ENCODE assay signal across 8 cellular contexts in genomic region chr5:43602456-43602817, GRCh38. TPM values are rescaled to one million over a fixed set of nuclear protein-coding genes. Genes with fewer than 3 reads are reported as not detected.
A peak's percentile ranks its signal among the peaks of the same experiment; 100 is the strongest.
DNase-seq lines count a peak whose midpoint lies in the region; ATAC-seq and TF ChIP-seq lines count a peak whose summit lies in the region.

No MANE protein-coding gene starts in this region.

- H3K4me3 Mint-ChIP-seq in progenitor cell of endocrine pancreas (ENCODE audit: low read depth), result peak overlapping the region; percentile 88

- CTCF ChIA-PET in BJ (lab: Yijun Ruan, JAX), result interaction anchor here (0.9 kb wide), 1 partner anchor 27 kb away, joined by 3 read pairs; no protein-coding TSS in a partner anchor

- peak overlapping the region; percentile 98 for H3K27ac Mint-ChIP-seq in progenitor cell of endocrine pancreas

- no peaks in the 10 kb centered on the region for H3K27me3 Mint-ChIP-seq in progenitor cell of endocrine pancreas

- peak overlapping the region; percentile 86 for H3K9ac ChIP-seq in HUES64 (ENCODE audit: low read depth, low read length)

- no peaks in the 10 kb centered on the region for H3K9me3 ChIP-seq in HUES64 (ENCODE audit: insufficient read depth, low read depth, low read length)

- peak overlapping the region; percentile 56 for H3K27ac ChIP-seq in HUES64 (ENCODE audit: low read depth, low read length)
- peak overlapping the region; percentile 76 for H3K27ac ChIP-seq in angular gyrus (ENCODE audit: low read depth, low read length)

- no peaks in the 10 kb centered on the region for H3K27me3 ChIP-seq in BJ (ENCODE audit: control insufficient read depth, insufficient read depth, low read length)
- peaks cover 16% of the 10 kb centered on the region for H3K27me3 ChIP-seq in HUES64 (ENCODE audit: insufficient read depth, low read length)

- POLR2A ChIA-PET in BJ (lab: Charles Lee), result interaction anchor here (0.7 kb wide), 1 partner anchor 43 kb away, joined by 17 read pairs; no protein-coding TSS in a partner anchor

- intact Hi-C loops in left cardiac atrium (cut with DNase I), result loop anchor here in 1 of 2 donors (5.0 kb wide), 1 partner anchor 45 kb away; the partner anchor contains the start of gene PAIP1

- peak; percentile 28 for ATAC-seq in GM18909 (IDR thresholded peaks at IDR 0.05; ENCODE audit: poor library complexity, unreplicated experiment)
- ATAC-seq in left cardiac atrium, result peak; percentile 27 to 48

- peaks cover 25% of the 10 kb centered on the region for H3K4me1 Mint-ChIP-seq in progenitor cell of endocrine pancreas (ENCODE audit: low read depth)

- peaks cover 12% of the 10 kb centered on the region for H3K4me1 ChIP-seq in HUES64 (ENCODE audit: insufficient read depth, low read length)

- H3K36me3 ChIP-seq in BJ (ENCODE audit: control insufficient read depth, insufficient read depth, low read length), result no peaks in the 10 kb centered on the region
- no peaks in the 10 kb centered on the region for H3K36me3 ChIP-seq in HUES64 (ENCODE audit: insufficient read depth, low read length)

- H3K4me3 ChIP-seq in BJ (ENCODE audit: low read depth, low read length) (peak overlapping the region; percentile 76), HUES64 (ENCODE audit: low read length) (peak overlapping the region; percentile 69)

- DNase-seq in BJ (ENCODE audit: low read depth), result no peak
- peak; percentile 76 for DNase-seq in OCI-M1 (lab: John Stamatoyannopoulos, UW)
- peak; percentile 33 for DNase-seq in left cardiac atrium
- DNase-seq in progenitor cell of endocrine pancreas (ENCODE audit: low spot score, unreplicated experiment), result peak; percentile 13
- DNase-seq in mesenteric fat pad (ENCODE audit: low spot score), result no peak

- H3K9me3 Mint-ChIP-seq in progenitor cell of endocrine pancreas (ENCODE audit: low read depth), result peaks cover 12% of the 10 kb centered on the region

- TF ChIP-seq CTCF in BJ (IDR thresholded peaks at IDR 0.05; ENCODE audit: insufficient read depth, low read depth, low read length) (no peak), progenitor cell of endocrine pancreas (IDR thresholded peaks at IDR 0.05; ENCODE audit: unreplicated experiment) (no peak)

- peaks cover 10% of the 10 kb centered on the region for H3K36me3 Mint-ChIP-seq in progenitor cell of endocrine pancreas (ENCODE audit: insufficient read depth)

- WGBS in HUES64, result 2% methylated on average over 9 of the region's 9 CpGs

RNA-seq across cellular contexts. Expression of gene NNT, which starts 0.5 kb away (rescaled TPM):
- polyA plus RNA-seq in BJ (2011; rRNA removed), result 44.8 and 48.7 TPM in 2 replicates
- polyA minus RNA-seq in BJ (2011; rRNA and poly(A)+ RNA removed), result 43.9 and 61.9 TPM in 2 replicates
- polyA plus RNA-seq in HUES64 (2013, experiment 1 of 2), result 11.8 TPM
- 16.0 TPM for polyA plus RNA-seq in HUES64 (2013, experiment 2 of 2)
- 100 to 1,000 TPM; 323 to 422 TPM for total RNA-seq in left cardiac atrium
- total RNA-seq in progenitor cell of endocrine pancreas, result 65.3 and 67.3 TPM in 2 replicates
- 81.6 TPM for total RNA-seq in mesenteric fat pad

RNA-seq across cellular contexts. Expression of gene PAIP1, which starts 45.6 kb away (rescaled TPM):
- polyA plus RNA-seq in BJ (2011; rRNA removed), result 71.8 and 126 TPM in 2 replicates
- polyA minus RNA-seq in BJ (2011; rRNA and poly(A)+ RNA removed), result 30.9 and 43.5 TPM in 2 replicates
- 92.3 TPM for polyA plus RNA-seq in HUES64 (2013, experiment 1 of 2)
- polyA plus RNA-seq in HUES64 (2013, experiment 2 of 2), result 110 TPM
- total RNA-seq in left cardiac atrium (10 to 100 TPM; 80.6 to 91.8 TPM), progenitor cell of endocrine pancreas (124 and 135 TPM in 2 replicates), mesenteric fat pad (89.0 TPM)

Comparison
In these comparisons a context has a peak if more than half of its experiments do, and no peak if none do; other contexts are left out.
1. DNase-seq: peak in OCI-M1 (single experiment), left cardiac atrium (single experiment) and progenitor cell of endocrine pancreas (single experiment); none in BJ (single experiment) and mesenteric fat pad (single experiment).